In genomic region chrX:70087857-70088256, GRCh38 we compare ENCODE assay signal across 10 cellular contexts. TPM values are rescaled to one million over a fixed set of nuclear protein-coding genes. Genes with fewer than 3 reads are reported as not detected.
DNase-seq lines count a peak whose midpoint lies in the region; ATAC-seq and TF ChIP-seq lines count a peak whose summit lies in the region.
"Had no signal": no experiment of that assay in that cellular context is flagged by ENCODE, and none has a peak within 500 bp of the region (broad histone marks: within the 10 kb centered on the region; RNA-seq: fewer than 3 reads in every experiment).

No MANE protein-coding gene starts in this region.

- H3K4me1 ChIP-seq in body of pancreas: no peaks in the 10 kb centered on the region

- no peak overlapping the region for H3K27ac Mint-ChIP-seq in activated CD4-positive, alpha-beta T cell treated with anti-CD3 and anti-CD28 coated beads, Interleukin-2, amount 10 ng/mL, durations not matched to agents 7 days and 5 days
- H3K27ac Mint-ChIP-seq: activated CD4-positive, alpha-beta T cell treated with anti-CD3 and anti-CD28 coated beads, Interleukin-2, amount 10 ng/mL, durations not matched to agents 24 days and 14 days; activated naive CD4-positive, alpha-beta T cell treated with anti-CD3 and anti-CD28 coated beads for 36 hours had no signal

- peak; percentile 15 for DNase-seq in Daoy (ENCODE audit: low read depth)
- peak; percentile 7 for DNase-seq in LoVo (ENCODE audit: low spot score)
- peak in 3 of 4 donors; percentile 5 to 24 (median 13) for DNase-seq in body of pancreas
- DNase-seq in left kidney (ENCODE audit: low read depth, low spot score): peak; percentile 4
- no peak for DNase-seq in activated CD4-positive, alpha-beta T cell treated with anti-CD3 and anti-CD28 coated beads, Interleukin-2, amount 10 ng/mL, durations not matched to agents 7 days and 5 days
- no peak for DNase-seq in SHP77 (lab: John Stamatoyannopoulos, UW)
- DNase-seq: activated CD4-positive, alpha-beta T cell treated with anti-CD3 and anti-CD28 coated beads, Interleukin-2, amount 10 ng/mL, durations not matched to agents 24 days and 14 days; activated naive CD4-positive, alpha-beta T cell treated with anti-CD3 and anti-CD28 coated beads for 36 hours had no signal

- intact Hi-C loops in body of pancreas (cut with DNase I): no loop called here

- H3K4me3 ChIP-seq in body of pancreas: no peak overlapping the region

- H3K4me3 Mint-ChIP-seq in activated CD4-positive, alpha-beta T cell treated with anti-CD3 and anti-CD28 coated beads, Interleukin-2, amount 10 ng/mL, durations not matched to agents 7 days and 5 days: no peak overlapping the region
- H3K4me3 Mint-ChIP-seq: activated CD4-positive, alpha-beta T cell treated with anti-CD3 and anti-CD28 coated beads, Interleukin-2, amount 10 ng/mL, durations not matched to agents 24 days and 14 days; activated naive CD4-positive, alpha-beta T cell treated with anti-CD3 and anti-CD28 coated beads for 36 hours had no signal

- H3K27me3 ChIP-seq in body of pancreas: no peaks in the 10 kb centered on the region

- ATAC-seq in body of pancreas: no peak
- ATAC-seq in GM21390 (IDR thresholded peaks at IDR 0.05; ENCODE audit: unreplicated experiment): no peak
- ATAC-seq in HG03457 (IDR thresholded peaks at IDR 0.05; ENCODE audit: unreplicated experiment): no peak

- H3K36me3 Mint-ChIP-seq in activated CD4-positive, alpha-beta T cell treated with anti-CD3 and anti-CD28 coated beads, Interleukin-2, amount 10 ng/mL, durations not matched to agents 7 days and 5 days (ENCODE audit: low read depth): no peaks in the 10 kb centered on the region

- TF ChIP-seq CTCF in body of pancreas (IDR thresholded peaks at IDR 0.05): no peak

- CTCF ChIA-PET in activated CD4-positive, alpha-beta T cell treated with anti-CD3 and anti-CD28 coated beads, Interleukin-2, amount 10 ng/mL, durations not matched to agents 7 days and 5 days (lab: Charles Lee): no interaction called here

- no peaks in the 10 kb centered on the region for H3K4me1 Mint-ChIP-seq in activated CD4-positive, alpha-beta T cell treated with anti-CD3 and anti-CD28 coated beads, Interleukin-2, amount 10 ng/mL, durations not matched to agents 7 days and 5 days
- H3K4me1 Mint-ChIP-seq: activated CD4-positive, alpha-beta T cell treated with anti-CD3 and anti-CD28 coated beads, Interleukin-2, amount 10 ng/mL, durations not matched to agents 24 days and 14 days had no signal

- POLR2A ChIA-PET in activated CD4-positive, alpha-beta T cell treated with anti-CD3 and anti-CD28 coated beads, Interleukin-2, amount 10 ng/mL, durations not matched to agents 7 days and 5 days (lab: Charles Lee): no interaction called here

- no peaks in the 10 kb centered on the region for H3K36me3 ChIP-seq in body of pancreas (replicated peaks in 1 of 2; ENCODE audit: insufficient read depth in 1 of 2, low read depth in 2 of 2)

- no peak overlapping the region for H3K27ac ChIP-seq in body of pancreas

- WGBS in body of pancreas, 2 donors: 58 to 60% methylated on average over 2 to 3 of the region's 3 CpGs

- H3K9me3 Mint-ChIP-seq in activated CD4-positive, alpha-beta T cell treated with anti-CD3 and anti-CD28 coated beads, Interleukin-2, amount 10 ng/mL, durations not matched to agents 7 days and 5 days: no peaks in the 10 kb centered on the region
- H3K9me3 Mint-ChIP-seq: activated CD4-positive, alpha-beta T cell treated with anti-CD3 and anti-CD28 coated beads, Interleukin-2, amount 10 ng/mL, durations not matched to agents 24 days and 14 days; activated naive CD4-positive, alpha-beta T cell treated with anti-CD3 and anti-CD28 coated beads for 36 hours had no signal

- no peak for TF ChIP-seq POLR2A in body of pancreas (IDR thresholded peaks at IDR 0.05)

- no peaks in the 10 kb centered on the region for H3K9me3 ChIP-seq in body of pancreas

- H3K27me3 Mint-ChIP-seq in activated CD4-positive, alpha-beta T cell treated with anti-CD3 and anti-CD28 coated beads, Interleukin-2, amount 10 ng/mL, durations not matched to agents 7 days and 5 days: no peaks in the 10 kb centered on the region
- H3K27me3 Mint-ChIP-seq: activated CD4-positive, alpha-beta T cell treated with anti-CD3 and anti-CD28 coated beads, Interleukin-2, amount 10 ng/mL, durations not matched to agents 24 days and 14 days had no signal

RNA-seq across cellular contexts. Expression of gene OTUD6A, which starts 25.6 kb away (rescaled TPM):
- not detected in 2 replicates for total RNA-seq in Daoy (2014; rRNA removed; shearing (Covaris generic))
- total RNA-seq in body of pancreas: not detected
- not detected for total RNA-seq in activated CD4-positive, alpha-beta T cell treated with anti-CD3 and anti-CD28 coated beads, Interleukin-2, amount 10 ng/mL, durations not matched to agents 7 days and 5 days
- total RNA-seq: activated CD4-positive, alpha-beta T cell treated with anti-CD3 and anti-CD28 coated beads, Interleukin-2, amount 10 ng/mL, durations not matched to agents 24 days and 14 days; activated naive CD4-positive, alpha-beta T cell treated with anti-CD3 and anti-CD28 coated beads for 36 hours had no signal

RNA-seq across cellular contexts. Expression of gene AWAT2, which starts 38.1 kb away (rescaled TPM):
- total RNA-seq in Daoy (2014; rRNA removed; shearing (Covaris generic)): not detected in 2 replicates
- not detected for total RNA-seq in body of pancreas
- total RNA-seq in activated CD4-positive, alpha-beta T cell treated with anti-CD3 and anti-CD28 coated beads, Interleukin-2, amount 10 ng/mL, durations not matched to agents 7 days and 5 days: not detected
- total RNA-seq: activated CD4-positive, alpha-beta T cell treated with anti-CD3 and anti-CD28 coated beads, Interleukin-2, amount 10 ng/mL, durations not matched to agents 24 days and 14 days; activated naive CD4-positive, alpha-beta T cell treated with anti-CD3 and anti-CD28 coated beads for 36 hours had no signal

RNA-seq across cellular contexts. Expression of gene IGBP1, which starts 45.4 kb away (rescaled TPM):
- total RNA-seq in Daoy (2014; rRNA removed; shearing (Covaris generic)): 39.5 and 47.1 TPM in 2 replicates
- total RNA-seq in body of pancreas: 10 to 100 TPM; 39.9 to 64.1 TPM
- total RNA-seq in activated CD4-positive, alpha-beta T cell treated with anti-CD3 and anti-CD28 coated beads, Interleukin-2, amount 10 ng/mL, durations not matched to agents 7 days and 5 days: 10 to 100 TPM; 60.3 to 64.1 TPM

Comparison
In these comparisons a context has a peak if more than half of its experiments do, and no peak if none do; other contexts are left out.
1. DNase-seq: peak in Daoy (single experiment), LoVo (single experiment), body of pancreas (3 of 4) and left kidney (single experiment); none in activated CD4-positive, alpha-beta T cell treated with anti-CD3 and anti-CD28 coated beads, Interleukin-2, amount 10 ng/mL, durations not matched to agents 7 days and 5 days (single experiment) and SHP77 (0 of 2).